ENCODE assay signal across 12 cellular contexts in genomic region chr5:142065273-142065672, GRCh38. TPM values are rescaled to one million over a fixed set of nuclear protein-coding genes. Genes with fewer than 3 reads are reported as not detected.
DNase-seq lines count a peak whose midpoint lies in the region; ATAC-seq and TF ChIP-seq lines count a peak whose summit lies in the region.
"Had no signal": no experiment of that assay in that cellular context is flagged by ENCODE, and none has a peak within 500 bp of the region (broad histone marks: within the 10 kb centered on the region; RNA-seq: fewer than 3 reads in every experiment).

No MANE protein-coding gene starts in this region.

- H3K36me3 Mint-ChIP-seq in GM23338 (ENCODE audit: low read depth) = no peaks in the 10 kb centered on the region

- peaks cover 3% of the 10 kb centered on the region; the same call in 1 of the 2 replicates for H3F3A ChIP-seq in GM23338 (replicated peaks; ENCODE audit: low read depth)

- DNase-seq in GM23338 (ENCODE audit: low spot score) = peak; percentile 34
- peak; percentile 10 for DNase-seq in NCI-H748 treated with DMSO at 0.1 percent for 48 hours (lab: John Stamatoyannopoulos, UW)
- DNase-seq in ecto neural progenitor cell (ENCODE audit: low spot score) = peak; percentile 53
- DNase-seq in nucleus accumbens (lab: John Stamatoyannopoulos, UW) = peak in 49 of 56 donors; percentile 9 to 82 (median 50)
- no peak for DNase-seq in NCI-H2107 (lab: John Stamatoyannopoulos, UW)
- DNase-seq in stimulated activated CD4-positive, alpha-beta T cell treated with anti-CD3 and anti-CD28 coated beads, Interleukin-4, amount 100 ng/mL, for 4 hours = no peak
- DNase-seq in COLO668 (lab: John Stamatoyannopoulos, UW; ENCODE audit: unreplicated experiment) = no peak
- DNase-seq: DND-41, left ventricle myocardium inferior had no signal

- H3K4me1 Mint-ChIP-seq in GM23338 = peaks cover 14% of the 10 kb centered on the region

- ATAC-seq in GM23338 (no peak; the same call in 2 of the 3 replicates), GM21723 (IDR thresholded peaks at IDR 0.05; ENCODE audit: unreplicated experiment) (no peak)

- H3K27me3 Mint-ChIP-seq in GM23338 (ENCODE audit: insufficient read depth, low read depth, poor library complexity) = peaks cover 3% of the 10 kb centered on the region
- H3K27me3 Mint-ChIP-seq: stimulated activated naive CD8-positive, alpha-beta T cell treated with anti-CD3 and anti-CD28 coated beads, Interleukin-15, Interleukin-2, amounts not matched to agents 100 ng/mL and 50 ng/mL, for 24 hours had no signal

- no peak overlapping the region for H3K4me3 ChIP-seq in GM23338
- H3K4me3 ChIP-seq: left ventricle myocardium inferior, skin epidermis had no signal

- no peak overlapping the region for H3K4me2 ChIP-seq in GM23338

- H3K9me3 Mint-ChIP-seq in GM23338 = no peaks in the 10 kb centered on the region
- H3K9me3 Mint-ChIP-seq: stimulated activated naive CD8-positive, alpha-beta T cell treated with anti-CD3 and anti-CD28 coated beads, Interleukin-15, Interleukin-2, amounts not matched to agents 100 ng/mL and 50 ng/mL, for 24 hours had no signal

- no peak for TF ChIP-seq CTCF in GM23338 (conservative IDR thresholded peaks at IDR 0.05; ENCODE audit: low read depth in 2 of 2)

- H3K4me1 ChIP-seq in GM23338 (ENCODE audit: insufficient read depth) = peaks cover 11% of the 10 kb centered on the region; the same call in 1 of the 2 replicates

- no peaks in the 10 kb centered on the region for H3K79me2 ChIP-seq in GM23338 (replicated peaks; ENCODE audit: insufficient read depth)

- H4K20me1 ChIP-seq in GM23338 (replicated peaks; ENCODE audit: insufficient read depth) = no peaks in the 10 kb centered on the region

- no peaks in the 10 kb centered on the region for H3K27me3 ChIP-seq in GM23338 (ENCODE audit: insufficient read depth)

- no peaks in the 10 kb centered on the region for H3K36me3 ChIP-seq in GM23338 (ENCODE audit: insufficient read depth)
- H3K36me3 ChIP-seq: left ventricle myocardium inferior had no signal

- no peaks in the 10 kb centered on the region for H3K9me2 ChIP-seq in GM23338 (ENCODE audit: insufficient read depth)

- H3K27ac ChIP-seq in GM23338 (ENCODE audit: low read depth) = no peak overlapping the region

- H3K4me3 Mint-ChIP-seq in GM23338 = no peak overlapping the region
- H3K4me3 Mint-ChIP-seq: stimulated activated naive CD8-positive, alpha-beta T cell treated with anti-CD3 and anti-CD28 coated beads, Interleukin-15, Interleukin-2, amounts not matched to agents 100 ng/mL and 50 ng/mL, for 24 hours had no signal

- no peak overlapping the region for H2AFZ ChIP-seq in GM23338

- H3K27ac Mint-ChIP-seq in GM23338 = no peak overlapping the region
- H3K27ac Mint-ChIP-seq: stimulated activated naive CD8-positive, alpha-beta T cell treated with anti-CD3 and anti-CD28 coated beads, Interleukin-15, Interleukin-2, amounts not matched to agents 100 ng/mL and 50 ng/mL, for 24 hours had no signal

TF ChIP-seq in GM23338, 12 proteins besides CTCF, POLR2A, EP300 and RAD21:
- no peak for TF ChIP-seq REST (IDR thresholded peaks at IDR 0.05; ENCODE audit: unreplicated experiment)
- no peak for TF ChIP-seq JUNB (IDR thresholded peaks at IDR 0.05; ENCODE audit: unreplicated experiment)
- TF ChIP-seq EZH2phosphoT487 (IDR thresholded peaks at IDR 0.05; ENCODE audit: unreplicated experiment) = no peak

RNA-seq across cellular contexts. Expression of gene NDFIP1, which starts 43.3 kb away (rescaled TPM):
- total RNA-seq in GM23338 (2014; rRNA removed; shearing (Covaris generic)) = 38.1 and 45.0 TPM in 2 replicates
- 21.9 and 24.3 TPM in 2 replicates for polyA plus RNA-seq in GM23338 (2016; fragmentation: Nextera tagmentation; extraction: Ambion mirVana)

RNA-seq across cellular contexts. Expression of gene GNPDA1, which starts 52.4 kb away (rescaled TPM):
- total RNA-seq in GM23338 (2014; rRNA removed; shearing (Covaris generic)) = 117 and 149 TPM in 2 replicates
- 47.0 and 47.6 TPM in 2 replicates for polyA plus RNA-seq in GM23338 (2016; fragmentation: Nextera tagmentation; extraction: Ambion mirVana)

Comparison
In these comparisons a context has a peak if more than half of its experiments do, and no peak if none do; other contexts are left out.
1. DNase-seq: peak in GM23338 (single experiment), NCI-H748 treated with DMSO at 0.1 percent for 48 hours (single experiment), ecto neural progenitor cell (single experiment) and nucleus accumbens (49 of 56); none in NCI-H2107 (single experiment), stimulated activated CD4-positive, alpha-beta T cell treated with anti-CD3 and anti-CD28 coated beads, Interleukin-4, amount 100 ng/mL, for 4 hours (0 of 2) and COLO668 (single experiment).